In genomic region chr1:151458936-151459330, GRCh38 we compare ENCODE assay signal across 8 cellular contexts. TPM values are rescaled to one million over a fixed set of nuclear protein-coding genes. Genes with fewer than 3 reads are reported as not detected.
DNase-seq lines count a peak whose midpoint lies in the region; ATAC-seq, FAIRE-seq and TF ChIP-seq lines count a peak whose summit lies in the region.

No MANE protein-coding gene starts in this region.

- no peak for ATAC-seq in HG03342 (IDR thresholded peaks at IDR 0.05; ENCODE audit: unreplicated experiment)

- peak overlapping the region; percentile 57 for H3K4me3 ChIP-seq in NB4 (ENCODE audit: low read depth, low read length)
- peak overlapping the region in 2 of 3 experiments; percentile 57 to 69 for H3K4me3 ChIP-seq in mammary epithelial cell (replicated peaks in 1 of 3; ENCODE audit: insufficient read depth in 1 of 3, low read depth in 2 of 3, low read length in 3 of 3)
- H3K4me3 ChIP-seq in kidney (ENCODE audit: low read length in 2 of 2): peak overlapping the region; percentile 51 to 60

- no peak overlapping the region for H3K4me2 ChIP-seq in mammary epithelial cell (ENCODE audit: insufficient read depth, low read depth, low read length)

- H2AFZ ChIP-seq in mammary epithelial cell (ENCODE audit: low read depth, low read length): peak overlapping the region; percentile 50

- no peak for FAIRE-seq in kidney (lab: Jason Lieb, UNC)

- dilution Hi-C loops in mammary epithelial cell (cut with HindIII; ENCODE audit: low sequenced_read_pairs): no loop called here

- TF ChIP-seq CTCF in NB4 (IDR thresholded peaks at IDR 0.05; ENCODE audit: low read depth, low read length) (no peak), VCaP (conservative IDR thresholded peaks at IDR 0.05) (no peak), mammary epithelial cell (conservative IDR thresholded peaks at IDR 0.05 in 1 of 2, IDR thresholded peaks at IDR 0.05 in 1 of 2; ENCODE audit: extremely low read depth in 1 of 2, insufficient read depth in 1 of 2, low read depth in 1 of 2, low read length in 2 of 2) (no peak), kidney (IDR thresholded peaks at IDR 0.05; ENCODE audit: borderline replicate concordance, extremely low read depth, insufficient read depth) (no peak)

- BruUV-seq in mammary epithelial cell (replicated peaks; lab: Mats Ljungman, UMichigan): no TSS peak

- H4K20me1 ChIP-seq in mammary epithelial cell (ENCODE audit: insufficient read depth, low read length): no peaks in the 10 kb centered on the region

- H3K27ac ChIP-seq in VCaP (peak overlapping the region; percentile 96), mammary epithelial cell (ENCODE audit: insufficient read depth, low read depth, low read length) (peak overlapping the region; percentile 32), kidney (ENCODE audit: low read depth in 2 of 2, low read length in 2 of 2) (peak overlapping the region; percentile 91 to 96)

- H3K9me3 ChIP-seq in mammary epithelial cell (replicated peaks; ENCODE audit: insufficient read depth, low read length) (no peaks in the 10 kb centered on the region), kidney (ENCODE audit: control insufficient read depth in 1 of 2, low read length in 2 of 2) (no peaks in the 10 kb centered on the region)

- intact Hi-C loops in mammary epithelial cell (cut with micrococcal nuclease) (loop anchor here (1.0 to 5.0 kb wide), 3 partner anchors 14 to 80 kb away; partner anchors contain the start of gene CGN), kidney (cut with DNase I) (no loop called here)

- H3K36me3 ChIP-seq in mammary epithelial cell (ENCODE audit: insufficient read depth, low read length) (peaks cover 3% of the 10 kb centered on the region), kidney (ENCODE audit: control insufficient read depth in 1 of 2, insufficient read depth in 2 of 2, low read length in 2 of 2) (no peaks in the 10 kb centered on the region)

- no peak overlapping the region for H3K9ac ChIP-seq in mammary epithelial cell (ENCODE audit: insufficient read depth, low read length)
- H3K9ac ChIP-seq in kidney (ENCODE audit: low read length in 2 of 2): no peak overlapping the region

- H3K4me1 ChIP-seq in mammary epithelial cell (ENCODE audit: insufficient read depth, low read length) (peaks cover 6% of the 10 kb centered on the region), kidney (ENCODE audit: control insufficient read depth in 1 of 2, insufficient read depth in 1 of 2, low read depth in 1 of 2, low read length in 2 of 2) (peaks cover 7 to 11% of the 10 kb centered on the region in 2 donors)

- WGBS in mammary epithelial cell (ENCODE audit: low coverage, missing lambda C conversion rate): no CpG with 5 or more reads among the region's 47 CpGs

- in situ Hi-C loops in mammary epithelial cell (cut with MboI; ENCODE audit: low sequenced_read_pairs in 2 of 2): no loop called here

- no peak for TF ChIP-seq POLR2A in NB4 (IDR thresholded peaks at IDR 0.05; ENCODE audit: extremely low read depth, insufficient read length)

- CTCF ChIA-PET in mammary epithelial cell (lab: Charles Lee; ENCODE audit: low non-redundant PET): interaction anchor here (0.6 to 0.8 kb wide), 2 partner anchors 16 to 178 kb away, joined by 7 to 19 read pairs; no protein-coding TSS in a partner anchor

- H3K79me2 ChIP-seq in mammary epithelial cell (ENCODE audit: insufficient read depth, low read length): peaks cover 44% of the 10 kb centered on the region

- DNase-seq in DMS153 treated with DMSO at 0.1 percent for 48 hours (lab: John Stamatoyannopoulos, UW; ENCODE audit: unreplicated experiment) (peak; percentile 17), GOT3 (lab: John Stamatoyannopoulos, UW) (peak; percentile 64), NB4 (ENCODE audit: low read depth) (peak; percentile 79), mammary epithelial cell (peak; percentile 74), kidney (peak; percentile 90)
- peak; percentile 22 to 32 for DNase-seq in stimulated activated CD4-positive, alpha-beta T cell treated with anti-CD3 and anti-CD28 coated beads, Interleukin-15, amount 100 ng/mL, for 1 hour (ENCODE audit: low read depth in 1 of 2, low spot score in 1 of 2)

- no peaks in the 10 kb centered on the region for H3K27me3 ChIP-seq in mammary epithelial cell (ENCODE audit: insufficient read depth, low read length)

RNA-seq across cellular contexts. Expression of gene POGZ, which starts 0.4 kb away (rescaled TPM):
- total RNA-seq in mammary epithelial cell (10 to 100 TPM; 28.0 to 48.1 TPM), kidney (96.6 TPM)
- polyA plus RNA-seq in mammary epithelial cell (18.2 TPM), kidney (ENCODE audit: insufficient read depth, low read depth, low replicate concordance) (16.4 TPM)
- 41.7 TPM for polyA minus RNA-seq in mammary epithelial cell

RNA-seq across cellular contexts. Expression of gene CGN, which starts 52.3 kb away (rescaled TPM):
- 1 to 10 TPM; 2.0 to 3.7 TPM for total RNA-seq in mammary epithelial cell
- 1.1 TPM for polyA plus RNA-seq in mammary epithelial cell
- not detected for polyA minus RNA-seq in mammary epithelial cell
- total RNA-seq in kidney: 41.6 TPM
- polyA plus RNA-seq in kidney (ENCODE audit: insufficient read depth, low read depth, low replicate concordance): 24.0 TPM

RNA-seq across cellular contexts. Expression of gene PSMB4, which starts 59.6 kb away (rescaled TPM):
- 100 to 1,000 TPM; 239 to 352 TPM for total RNA-seq in mammary epithelial cell
- 412 TPM for polyA plus RNA-seq in mammary epithelial cell
- polyA minus RNA-seq in mammary epithelial cell: 418 TPM
- 212 TPM for total RNA-seq in kidney
- polyA plus RNA-seq in kidney (ENCODE audit: insufficient read depth, low read depth, low replicate concordance): 436 TPM

Comparison
In these comparisons a context has a peak if more than half of its experiments do, and no peak if none do; other contexts are left out.
1. DNase-seq: peak in every context shown above with its lines; median percentile 90 in kidney; 79 in NB4; 74 in mammary epithelial cell; 64 in GOT3; 27 in stimulated activated CD4-positive, alpha-beta T cell treated with anti-CD3 and anti-CD28 coated beads, Interleukin-15, amount 100 ng/mL, for 1 hour; 17 in DMS153 treated with DMSO at 0.1 percent for 48 hours.
2. H3K27ac ChIP-seq: peak in every context shown above with its lines; median percentile 96 in VCaP; 94 in kidney; 32 in mammary epithelial cell.